ENCODE assay signal across 8 cellular contexts in the genomic region with DNA sequence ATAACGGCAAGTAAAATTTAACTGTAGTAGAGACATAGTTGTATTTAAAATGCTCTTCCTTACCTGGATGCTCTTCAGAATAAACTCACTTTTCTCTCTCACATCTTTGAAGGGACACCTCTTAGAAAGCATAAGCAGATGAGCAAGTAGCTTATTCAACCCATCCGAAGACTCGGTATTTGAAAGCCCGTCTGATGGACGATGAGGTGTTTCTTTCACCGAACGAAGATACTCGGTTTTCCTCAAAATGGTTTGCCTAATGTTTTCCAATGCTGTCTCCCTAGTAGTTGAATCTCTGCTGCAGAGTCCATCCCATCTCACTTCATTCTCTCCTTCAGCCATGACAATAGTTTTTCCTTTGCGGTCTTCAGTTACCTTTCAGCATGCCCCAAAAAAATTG. TPM values are rescaled to one million over a fixed set of nuclear protein-coding genes. Genes with fewer than 3 reads are reported as not detected.
A peak's percentile ranks its signal among the peaks of the same experiment; 100 is the strongest.
DNase-seq lines count a peak whose midpoint lies in the region; ATAC-seq and TF ChIP-seq lines count a peak whose summit lies in the region.

No MANE protein-coding gene starts in this region.

- no peaks in the 10 kb centered on the region for H3K9me3 Mint-ChIP-seq in CD4-positive, CD25-positive, alpha-beta regulatory T cell
- no peaks in the 10 kb centered on the region for H3K9me3 Mint-ChIP-seq in type B pancreatic cell

- H3K4me1 ChIP-seq in CD4-positive, CD25-positive, alpha-beta regulatory T cell (ENCODE audit: control insufficient read depth, insufficient read depth, low read length, poor library complexity, severe bottlenecking): peaks cover 40% of the 10 kb centered on the region
- H3K4me1 ChIP-seq in body of pancreas: peaks cover 35% of the 10 kb centered on the region

- H3K4me3 Mint-ChIP-seq in CD4-positive, CD25-positive, alpha-beta regulatory T cell: peak overlapping the region; percentile 92 to 97 (median 94)
- peak overlapping the region; percentile 92 for H3K4me3 Mint-ChIP-seq in type B pancreatic cell

- intact Hi-C loops in body of pancreas (cut with DNase I): no loop called here
- intact Hi-C loops in lower leg skin (cut with DNase I; ENCODE audit: low total_unique reads): no loop called here

- peaks cover 50 to 61% (median 52%) of the 10 kb centered on the region in 4 donors for H3K4me1 Mint-ChIP-seq in CD4-positive, CD25-positive, alpha-beta regulatory T cell
- H3K4me1 Mint-ChIP-seq in type B pancreatic cell (ENCODE audit: unreplicated experiment): peaks cover 29% of the 10 kb centered on the region

- peak overlapping the region; percentile 85 to 90 (median 90) for H3K27ac Mint-ChIP-seq in CD4-positive, CD25-positive, alpha-beta regulatory T cell
- H3K27ac Mint-ChIP-seq in type B pancreatic cell: peak overlapping the region; percentile 83

- peaks cover 3% of the 10 kb centered on the region for H3K36me3 Mint-ChIP-seq in CD4-positive, CD25-positive, alpha-beta regulatory T cell
- H3K36me3 Mint-ChIP-seq in type B pancreatic cell: peaks cover 7% of the 10 kb centered on the region

- no peaks in the 10 kb centered on the region for H3K27me3 ChIP-seq in CD4-positive, CD25-positive, alpha-beta regulatory T cell (ENCODE audit: control insufficient read depth, insufficient read depth, low read length)
- no peaks in the 10 kb centered on the region for H3K27me3 ChIP-seq in body of pancreas

- no peaks in the 10 kb centered on the region for H3K36me3 ChIP-seq in CD4-positive, CD25-positive, alpha-beta regulatory T cell (ENCODE audit: control insufficient read depth, insufficient read depth, low read length)
- H3K36me3 ChIP-seq in KOPT-K1 (ENCODE audit: insufficient read depth, low read length) (no peaks in the 10 kb centered on the region), body of pancreas (replicated peaks in 1 of 2; ENCODE audit: insufficient read depth in 1 of 2, low read depth in 2 of 2) (no peaks in the 10 kb centered on the region)

- peak overlapping the region; percentile 97 for H3K4me3 ChIP-seq in CD4-positive, CD25-positive, alpha-beta regulatory T cell (ENCODE audit: low read depth, low read length)
- H3K4me3 ChIP-seq in body of pancreas: peak overlapping the region; percentile 43 to 59
- peak overlapping the region; percentile 56 for H3K4me3 ChIP-seq in lower leg skin (ENCODE audit: low read depth, poor library complexity, severe bottlenecking)

- ATAC-seq in CD4-positive, CD25-positive, alpha-beta regulatory T cell (ENCODE audit: low read depth in 2 of 2): no peak
- ATAC-seq in body of pancreas (no peak), HG03175 (IDR thresholded peaks at IDR 0.05; ENCODE audit: unreplicated experiment) (no peak), HG02852 (IDR thresholded peaks at IDR 0.05; ENCODE audit: unreplicated experiment) (no peak)

- H3K9me3 ChIP-seq in CD4-positive, CD25-positive, alpha-beta regulatory T cell (ENCODE audit: control insufficient read depth in 2 of 2, low read length in 2 of 2): no peaks in the 10 kb centered on the region
- no peaks in the 10 kb centered on the region for H3K9me3 ChIP-seq in KOPT-K1 (ENCODE audit: insufficient read depth, low read length, poor library complexity, severe bottlenecking)
- H3K9me3 ChIP-seq in body of pancreas: no peaks in the 10 kb centered on the region

- 0 to 1% methylated on average over 9 of the region's 9 CpGs for WGBS in body of pancreas, 2 donors
- 0% methylated on average over 9 of the region's 9 CpGs for WGBS in lower leg skin, 2 donors

- TF ChIP-seq POLR2A in body of pancreas (IDR thresholded peaks at IDR 0.05) (no peak), lower leg skin (IDR thresholded peaks at IDR 0.05) (no peak)

- peak in 2 of 3 donors; percentile 11 to 35 for DNase-seq in CD4-positive, CD25-positive, alpha-beta regulatory T cell
- DNase-seq in body of pancreas (no peak), lower leg skin (ENCODE audit: low spot score in 2 of 2) (no peak), type B pancreatic cell (ENCODE audit: extremely low spot score, unreplicated experiment) (no peak), amygdala (lab: John Stamatoyannopoulos, UW) (no peak)

- no peak for TF ChIP-seq CTCF in body of pancreas (IDR thresholded peaks at IDR 0.05)
- TF ChIP-seq CTCF in lower leg skin (IDR thresholded peaks at IDR 0.05): no peak
- TF ChIP-seq CTCF in type B pancreatic cell (conservative IDR thresholded peaks at IDR 0.05): no peak

- no peaks in the 10 kb centered on the region for H3K27me3 Mint-ChIP-seq in CD4-positive, CD25-positive, alpha-beta regulatory T cell
- no peaks in the 10 kb centered on the region for H3K27me3 Mint-ChIP-seq in type B pancreatic cell

- H3K27ac ChIP-seq in CD4-positive, CD25-positive, alpha-beta regulatory T cell (ENCODE audit: insufficient read depth, low read length, poor library complexity, severe bottlenecking): peak overlapping the region; percentile 99
- peak overlapping the region; percentile 92 for H3K27ac ChIP-seq in KOPT-K1 (ENCODE audit: low read depth, low read length, poor library complexity, severe bottlenecking)
- peak overlapping the region in 2 of 4 donors; percentile 98 to 99 for H3K27ac ChIP-seq in body of pancreas

RNA-seq across cellular contexts. Expression of a gene that starts 0.9 kb away (rescaled TPM):
- 51.8 TPM for total RNA-seq in CD4-positive, CD25-positive, alpha-beta regulatory T cell
- polyA plus RNA-seq in CD4-positive, CD25-positive, alpha-beta regulatory T cell: 10 to 100 TPM; 15.8 to 59.6 (median 37.4) TPM
- total RNA-seq in body of pancreas: 10 to 100 TPM; 23.4 to 48.8 TPM
- 100 to 1,000 TPM in 3 of 4 donors, 10 to 100 TPM in 1; 47.9 to 165 (median 110) TPM for total RNA-seq in lower leg skin
- 31.1 and 33.3 TPM in 2 replicates for total RNA-seq in type B pancreatic cell (ENCODE audit: low replicate concordance)

RNA-seq across cellular contexts. Expression of a gene that starts 1.6 kb away (rescaled TPM):
- 6.9 TPM for total RNA-seq in CD4-positive, CD25-positive, alpha-beta regulatory T cell
- 10 to 100 TPM in 2 of 4 donors, 1 to 10 TPM in 2; 6.6 to 12.4 (median 9.5) TPM for polyA plus RNA-seq in CD4-positive, CD25-positive, alpha-beta regulatory T cell
- total RNA-seq in body of pancreas: 10 to 100 TPM; 10.1 to 50.1 TPM
- total RNA-seq in lower leg skin: 10 to 100 TPM in 1 of 4 donors, 1 to 10 TPM in 3; 3.2 to 10.2 (median 7.3) TPM
- 6.0 and 20.7 TPM in 2 replicates for total RNA-seq in type B pancreatic cell (ENCODE audit: low replicate concordance)

Comparison
In these comparisons a context has a peak if more than half of its experiments do, and no peak if none do; other contexts are left out.
1. DNase-seq: peak in CD4-positive, CD25-positive, alpha-beta regulatory T cell (2 of 3); none in body of pancreas (0 of 4), lower leg skin (0 of 2), type B pancreatic cell (single experiment) and amygdala (0 of 56).
2. Peak in every context shown above with its lines, with median percentiles within 50 percentile points of each other: H3K4me3 ChIP-seq.